Comparison of ENCODE assay signal across 1 cellular context in the genomic region with DNA sequence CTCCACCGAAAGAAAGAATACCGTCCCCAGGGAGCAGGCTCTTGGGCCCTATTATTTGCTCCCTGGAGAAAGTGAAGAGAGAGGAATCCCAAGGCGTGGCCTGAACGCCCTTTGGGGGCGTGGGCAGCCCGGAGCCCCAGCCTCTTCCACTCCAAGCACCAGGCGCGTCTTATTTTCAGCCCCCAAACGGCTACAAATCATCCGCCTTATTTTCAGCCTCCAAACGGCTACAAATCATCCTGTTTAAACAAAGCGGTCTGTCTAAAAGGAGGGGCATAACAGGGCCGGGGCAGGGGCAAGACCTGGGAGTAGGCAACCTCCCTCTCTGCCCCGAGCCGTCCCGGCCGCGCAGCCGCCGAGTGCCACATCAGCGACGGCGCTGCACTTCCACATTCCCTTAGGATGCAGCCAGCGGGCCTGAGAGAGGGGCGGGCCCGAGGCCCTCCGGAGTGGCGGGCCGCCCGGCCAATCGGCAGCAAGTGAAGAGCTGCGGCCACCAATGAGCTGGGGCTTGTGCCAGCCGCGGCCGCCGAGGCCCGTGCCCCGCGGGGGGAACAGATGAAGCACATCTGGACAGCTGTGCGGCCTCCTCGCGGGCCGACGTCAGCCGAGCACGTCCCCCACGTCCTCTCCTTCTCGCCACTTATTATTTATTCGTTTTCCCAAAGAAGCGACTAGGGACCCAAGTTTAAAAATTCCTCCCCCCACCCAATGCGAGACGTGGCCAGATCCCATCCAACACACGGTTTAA.
TF ChIP-seq lines count a peak whose summit lies in the region.

A gene with protein sequence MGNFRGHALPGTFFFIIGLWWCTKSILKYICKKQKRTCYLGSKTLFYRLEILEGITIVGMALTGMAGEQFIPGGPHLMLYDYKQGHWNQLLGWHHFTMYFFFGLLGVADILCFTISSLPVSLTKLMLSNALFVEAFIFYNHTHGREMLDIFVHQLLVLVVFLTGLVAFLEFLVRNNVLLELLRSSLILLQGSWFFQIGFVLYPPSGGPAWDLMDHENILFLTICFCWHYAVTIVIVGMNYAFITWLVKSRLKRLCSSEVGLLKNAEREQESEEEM (plus strand): TSS at position 561 of the 751 bp plus-strand sequence. CDS start 62,593 bp downstream, outside the sequence.

TF ChIP-seq in Ishikawa, 13 proteins besides CTCF, POLR2A, EP300 and RAD21 (continued from another document):
- peak; percentile 60; the same call in 1 of the 2 replicates for TF ChIP-seq TEAD4 (IDR thresholded peaks at IDR 0.05)
- TF ChIP-seq NFIC (IDR thresholded peaks at IDR 0.05) = no peak
- TF ChIP-seq FOXM1 (IDR thresholded peaks at IDR 0.05; ENCODE audit: borderline replicate concordance, low read depth) = 0 out of 2 replicates have a peak, but pooled peaks have one; percentile 15
- TF ChIP-seq YY1 (IDR thresholded peaks at IDR 0.05; ENCODE audit: low read depth) = no peak
TF ChIP-seq in Ishikawa: peak in this region for 5.
